1 cellular context compared by ENCODE assay signal in genomic region chr22:21861290-21861848, GRCh38.
TF ChIP-seq lines count a peak whose summit lies in the region.

No MANE protein-coding gene starts in this region.

TF ChIP-seq in GM12878, 131 proteins besides CTCF, POLR2A, EP300 and RAD21:
- TF ChIP-seq BACH1 (IDR thresholded peaks at IDR 0.05; ENCODE audit: borderline replicate concordance) = no peak
- 0 out of 2 replicates have a peak, but pooled peaks have one; percentile 24 for TF ChIP-seq IKZF1 (conservative IDR thresholded peaks at IDR 0.05)
TF ChIP-seq in GM12878: peak in this region for 1.
